In genomic region chr4:83334425-83335241, GRCh38 we compare ENCODE assay signal across 9 cellular contexts. TPM values are rescaled to one million over a fixed set of nuclear protein-coding genes. Genes with fewer than 3 reads are reported as not detected.
DNase-seq lines count a peak whose midpoint lies in the region; ATAC-seq, FAIRE-seq and TF ChIP-seq lines count a peak whose summit lies in the region.
"Had no signal": no experiment of that assay in that cellular context is flagged by ENCODE, and none has a peak within 500 bp of the region (broad histone marks: within the 10 kb centered on the region; RNA-seq: fewer than 3 reads in every experiment).

Gene HPSE (minus strand): TSS chr4:83334848. CDS start chr4:83334782, 66 bp downstream.

- no peak for TF ChIP-seq RAD21 in A549 (conservative IDR thresholded peaks at IDR 0.05 in 1 of 2, IDR thresholded peaks at IDR 0.05 in 1 of 2)

- TF ChIP-seq EP300 in A549 (IDR thresholded peaks at IDR 0.05): no peak

- H3K27ac ChIP-seq in A549 (peak within 1 kb of the TSS; percentile 23 to 86; a peak in 5 of 6 replicates), lower lobe of right lung (peak within 1 kb of the TSS; percentile 41)

- POLR2A ChIA-PET in A549 (lab: Yijun Ruan, JAX): no interaction called here

- TF ChIP-seq POLR2A in A549 (IDR thresholded peaks at IDR 0.05; ENCODE audit: low read length): no peak

- H3K9me3 ChIP-seq in A549 (0 out of 3 replicates have a peak, but pooled peaks cover 4% of the 10 kb centered on the region), lower lobe of right lung (no peaks in the 10 kb centered on the region)

- no peak for FAIRE-seq in A549 (lab: Jason Lieb, UNC)
- FAIRE-seq: G401.6 had no signal

- CTCF ChIA-PET in A549 (lab: Yijun Ruan, JAX): no interaction called here

- H3K4me1 ChIP-seq in A549 (0 out of 3 replicates have a peak, but pooled peaks cover 5% of the 10 kb centered on the region), lower lobe of right lung (peaks cover 11% of the 10 kb centered on the region)

- intact Hi-C loops in lower lobe of right lung (cut with DNase I): no loop called here

- 20% methylated on average over 32 of the region's 63 CpGs for whole genome bisulfite sequencing in A549 (ENCODE audit: missing lambda C conversion rate)

- no peaks in the 10 kb centered on the region for H3K27me3 ChIP-seq in lower lobe of right lung (ENCODE audit: low read depth)

- peak within 1 kb of the TSS; percentile 84 for H3K4me2 ChIP-seq in A549

- H3K4me3 ChIP-seq in A549 (peak within 1 kb of the TSS; percentile 45), lower lobe of right lung (peak within 1 kb of the TSS; percentile 65)

- peak; percentile 50 to 71 for DNase-seq in A549 (ENCODE audit: low read depth in 1 of 2, low spot score in 1 of 2)
- peak; percentile 36 for DNase-seq in NCI-H2227 treated with DMSO at 0.1 percent for 48 hours (lab: John Stamatoyannopoulos, UW)
- DNase-seq in activated CD4-positive, alpha-beta T cell treated with anti-CD3 and anti-CD28 coated beads for 48 hours: peak; percentile 65
- peak; percentile 44 for DNase-seq in dermis blood vessel endothelial cell
- DNase-seq in lower lobe of right lung: peak; percentile 94
- peak in 2 of 3 experiments; percentile 43 to 70 for DNase-seq in stimulated activated CD4-positive, alpha-beta T cell treated with anti-CD3 and anti-CD28 coated beads, TNF-alpha, amount 100 ng/mL, for 24 hours (ENCODE audit: low read depth in 3 of 3)

- peak; percentile 92 to 98 for ATAC-seq in A549
- peak; percentile 90 for ATAC-seq in GM18907 (IDR thresholded peaks at IDR 0.05; ENCODE audit: unreplicated experiment)
- peak; percentile 85 for ATAC-seq in HG03159 (IDR thresholded peaks at IDR 0.05; ENCODE audit: unreplicated experiment)
- ATAC-seq in lower lobe of right lung: peak; percentile 98 to 99

- TF ChIP-seq CTCF in A549 (IDR thresholded peaks at IDR 0.05) (no peak), lower lobe of right lung (IDR thresholded peaks at IDR 0.05) (no peak)

- no peaks in the 10 kb centered on the region for H3K36me3 ChIP-seq in lower lobe of right lung

TF ChIP-seq in A549, 52 proteins besides CTCF, POLR2A, EP300 and RAD21:
- TF ChIP-seq REST (IDR thresholded peaks at IDR 0.05) (0 out of 2 replicates have a peak, but pooled peaks have one; percentile 34), BHLHE40 (IDR thresholded peaks at IDR 0.05; ENCODE audit: low read depth, low read length) (peak; percentile 39; the same call in 1 of the 2 replicates), E2F6 (IDR thresholded peaks at IDR 0.05; ENCODE audit: borderline replicate concordance, low read depth) (peak; percentile 67; the same call in 1 of the 2 replicates), KDM1A (IDR thresholded peaks at IDR 0.05; ENCODE audit: low read depth) (0 out of 2 replicates have a peak, but pooled peaks have one; percentile 38), RARB (CRISPR knock-in tag; IDR thresholded peaks at IDR 0.05) (no peak), HES2 (IDR thresholded peaks at IDR 0.05) (no peak), MAX (IDR thresholded peaks at IDR 0.05) (peak; percentile 87)

RNA-seq across cellular contexts. Expression of gene HPSE, which starts in this region (rescaled TPM):
- polyA plus RNA-seq in A549 (2011; rRNA removed): 1.5 and 1.7 TPM in 2 replicates
- 0.48 and 0.65 TPM in 2 replicates for polyA plus RNA-seq in A549 (2012; cell fraction: cytosol; rRNA removed)
- polyA plus RNA-seq in A549 (2012; cell fraction: nucleus; rRNA removed): 0.59 and 0.69 TPM in 2 replicates
- polyA plus RNA-seq in A549 (2017; fragmentation: RNase III; extraction: RNeasy Plus Mini Kit Qiagen cat#74134 plus additional on column Dnase treatment): 0.72 to 0.94 TPM (median 0.81 TPM) in 3 replicates
- polyA minus RNA-seq in A549 (2011; rRNA and poly(A)+ RNA removed): 0.39 and 0.70 TPM in 2 replicates
- 6.6 and 12.0 TPM in 2 replicates for total RNA-seq in dermis blood vessel endothelial cell
- 5.5 TPM for total RNA-seq in lower lobe of right lung

Comparison
In these comparisons a context has a peak if more than half of its experiments do, and no peak if none do; other contexts are left out.
1. Peak in every context shown above with its lines: DNase-seq, ATAC-seq, H3K4me3 ChIP-seq and H3K27ac ChIP-seq.
2. DNase-seq: peak in every context shown above with its lines; median percentile 94 in lower lobe of right lung; 65 in activated CD4-positive, alpha-beta T cell treated with anti-CD3 and anti-CD28 coated beads for 48 hours; 60 in A549; 56 in stimulated activated CD4-positive, alpha-beta T cell treated with anti-CD3 and anti-CD28 coated beads, TNF-alpha, amount 100 ng/mL, for 24 hours; 44 in dermis blood vessel endothelial cell; 36 in NCI-H2227 treated with DMSO at 0.1 percent for 48 hours.